In genomic region chr12:54455760-54456469, GRCh38 we compare ENCODE assay signal across 32 cellular contexts. TPM values are rescaled to one million over a fixed set of nuclear protein-coding genes. Genes with fewer than 3 reads are reported as not detected.
"Had no signal": no experiment of that assay in that cellular context is flagged by ENCODE, and none has a peak within 500 bp of the region (broad histone marks: within the 10 kb centered on the region; RNA-seq: fewer than 3 reads in every experiment).

No MANE protein-coding gene starts in this region.

- DNase-seq: colonic mucosa; effector CD8-positive, alpha-beta T cell; endodermal cell; foreskin keratinocyte; glutamatergic neuron; heart right ventricle; hippocampal formation; left cardiac atrium; left ventricle myocardium inferior; lower lobe of right lung; naive thymus-derived CD8-positive, alpha-beta T cell; nephron progenitor cell; nucleus accumbens; sigmoid colon; spleen; stimulated activated CD4-positive, alpha-beta T cell treated with anti-CD3 and anti-CD28 coated beads, Interleukin-4, amount 100 ng/mL, for 4 hours; stimulated activated naive CD8-positive, alpha-beta T cell treated with anti-CD3 and anti-CD28 coated beads, Interleukin-15, Interleukin-2, amounts not matched to agents 100 U/mL and 50 U/mL, for 24 hours; substantia nigra; testis; tibial artery; upper lobe of left lung had no signal

- ATAC-seq: foreskin keratinocyte; gastroesophageal sphincter; heart right ventricle; left cardiac atrium; lower lobe of right lung; naive thymus-derived CD8-positive, alpha-beta T cell; stimulated activated memory B cell treated with anti-CD40 and anti-IgM and Interleukin-4, amounts not matched to agents 10 μg/mL and 1 μg/mL and 100 μg/mL, for 72 hours; stimulated activated naive CD8-positive, alpha-beta T cell treated with anti-CD3 and anti-CD28 coated beads, Interleukin-15, Interleukin-2, amounts not matched to agents 100 U/mL and 50 U/mL, for 24 hours had no signal

- H3K27ac ChIP-seq: colonic mucosa, esophagus muscularis mucosa, foreskin keratinocyte, gastroesophageal sphincter, heart right ventricle, left ventricle myocardium inferior, lower lobe of right lung, prostate gland, right atrium auricular region, skin epidermis, spleen, testis, tibial artery, upper lobe of left lung had no signal

- H3K4me3 ChIP-seq: colonic mucosa, esophagus muscularis mucosa, gastroesophageal sphincter, heart right ventricle, left ventricle myocardium inferior, lower lobe of right lung, prostate gland, right atrium auricular region, sigmoid colon, skin epidermis, spleen, testis, tibial artery, upper lobe of left lung had no signal

- H3K36me3 ChIP-seq: colonic mucosa, esophagus muscularis mucosa, gastroesophageal sphincter, heart right ventricle, left ventricle myocardium inferior, lower lobe of right lung, prostate gland, right atrium auricular region, sigmoid colon, spleen, tibial artery, upper lobe of left lung had no signal

- H3K4me1 ChIP-seq: colonic mucosa, foreskin keratinocyte, gastroesophageal sphincter, lower lobe of right lung, prostate gland, right atrium auricular region, spleen, upper lobe of left lung had no signal

- H3K9me3 ChIP-seq: colonic mucosa, esophagus muscularis mucosa, gastroesophageal sphincter, heart right ventricle, left ventricle myocardium inferior, lower lobe of right lung, prostate gland, right atrium auricular region, sigmoid colon, spleen, testis, tibial artery, upper lobe of left lung had no signal

- H3K27me3 ChIP-seq: colonic mucosa, esophagus muscularis mucosa, gastroesophageal sphincter, right atrium auricular region, sigmoid colon, testis, tibial artery, upper lobe of left lung had no signal

RNA-seq across cellular contexts. Expression of gene GTSF1, which starts 17.5 kb away (rescaled TPM):
- total RNA-seq: endodermal cell, epithelial cell of proximal tubule, esophagus muscularis mucosa, fibroblast of lung, foreskin keratinocyte, left ventricle myocardium inferior, myocyte, osteocyte, right atrium auricular region, sigmoid colon had no signal
- polyA plus RNA-seq: fibroblast of lung, foreskin keratinocyte had no signal

RNA-seq across cellular contexts. Expression of gene NCKAP1L, which starts 41.6 kb away (rescaled TPM):
- total RNA-seq: epithelial cell of proximal tubule, foreskin keratinocyte, kidney epithelial cell, myocyte, osteocyte had no signal
- polyA plus RNA-seq: foreskin keratinocyte had no signal
